1 cellular context compared by ENCODE assay signal in the genomic region with DNA sequence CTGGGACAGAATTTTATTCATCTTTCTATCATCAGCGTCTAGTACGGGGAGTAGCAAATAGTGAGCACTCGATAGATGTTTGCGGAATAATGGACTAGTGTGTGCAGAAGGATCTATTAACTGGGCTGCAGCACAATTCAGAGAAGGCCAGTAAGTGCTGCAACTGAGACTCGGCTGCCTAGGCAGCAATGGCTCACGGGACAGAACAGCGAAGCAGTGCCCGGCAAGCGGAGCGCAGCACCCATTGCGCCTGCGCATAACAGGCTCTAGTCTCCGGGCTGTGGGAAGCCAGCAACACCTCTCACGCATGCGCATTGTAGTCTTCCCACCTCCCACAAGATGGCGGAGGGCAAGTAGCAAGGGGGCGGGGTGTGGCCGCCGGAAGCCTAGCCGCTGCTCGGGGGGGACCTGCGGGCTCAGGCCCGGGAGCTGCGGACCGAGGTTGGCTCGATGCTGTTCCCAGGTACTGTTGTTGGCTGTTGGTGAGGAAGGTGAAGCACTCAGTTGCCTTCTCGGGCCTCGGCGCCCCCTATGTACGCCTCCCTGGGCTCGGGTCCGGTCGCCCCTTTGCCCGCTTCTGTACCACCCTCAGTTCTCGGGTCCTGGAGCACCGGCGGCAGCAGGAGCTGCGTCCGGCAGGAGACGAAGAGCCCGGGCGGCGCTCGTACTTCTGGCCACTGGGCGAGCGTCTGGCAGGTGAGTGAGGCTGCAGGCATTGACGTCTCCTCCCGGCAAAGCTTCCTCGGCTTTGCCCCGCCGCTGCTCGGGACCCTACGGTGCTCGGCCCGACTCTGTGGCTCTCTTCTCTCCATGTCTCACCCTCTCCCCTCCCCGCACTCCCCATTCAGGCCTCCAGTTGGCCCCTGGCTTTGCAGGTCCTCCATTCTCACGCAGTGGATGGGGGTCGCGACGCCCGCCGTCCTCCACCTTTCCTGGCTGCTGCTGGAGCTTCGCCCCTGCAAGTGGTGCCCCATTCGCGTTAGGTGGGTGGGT.
TF ChIP-seq lines count a peak whose summit lies in the region.

No MANE protein-coding gene starts in this region.

TF ChIP-seq in HepG2, 621 proteins besides CTCF, POLR2A, EP300 and RAD21 (continued from another document and continues in another):
- TF ChIP-seq, protein P1, sequence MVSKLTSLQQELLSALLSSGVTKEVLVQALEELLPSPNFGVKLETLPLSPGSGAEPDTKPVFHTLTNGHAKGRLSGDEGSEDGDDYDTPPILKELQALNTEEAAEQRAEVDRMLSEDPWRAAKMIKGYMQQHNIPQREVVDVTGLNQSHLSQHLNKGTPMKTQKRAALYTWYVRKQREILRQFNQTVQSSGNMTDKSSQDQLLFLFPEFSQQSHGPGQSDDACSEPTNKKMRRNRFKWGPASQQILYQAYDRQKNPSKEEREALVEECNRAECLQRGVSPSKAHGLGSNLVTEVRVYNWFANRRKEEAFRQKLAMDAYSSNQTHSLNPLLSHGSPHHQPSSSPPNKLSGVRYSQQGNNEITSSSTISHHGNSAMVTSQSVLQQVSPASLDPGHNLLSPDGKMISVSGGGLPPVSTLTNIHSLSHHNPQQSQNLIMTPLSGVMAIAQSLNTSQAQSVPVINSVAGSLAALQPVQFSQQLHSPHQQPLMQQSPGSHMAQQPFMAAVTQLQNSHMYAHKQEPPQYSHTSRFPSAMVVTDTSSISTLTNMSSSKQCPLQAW (CRISPR knock-in tag; IDR thresholded peaks at IDR 0.05), result peak; percentile 77; the same call in 1 of the 2 replicates
- TF ChIP-seq ZNF329 (CRISPR knock-in tag; IDR thresholded peaks at IDR 0.05; ENCODE audit: low read depth) (no peak), FOXK1 (CRISPR knock-in tag; IDR thresholded peaks at IDR 0.05; ENCODE audit: borderline replicate concordance, low read depth) (peak; percentile 71; the same call in 1 of the 2 replicates), ZNF605 (CRISPR knock-in tag; IDR thresholded peaks at IDR 0.05) (peak; percentile 83), POLR2G (IDR thresholded peaks at IDR 0.05; ENCODE audit: low read depth, low read length) (peak; percentile 96), ZNF83 (CRISPR knock-in tag; IDR thresholded peaks at IDR 0.05; ENCODE audit: borderline replicate concordance) (no peak), ZNF879 (CRISPR knock-in tag; IDR thresholded peaks at IDR 0.05) (peak; percentile 32; the same call in 1 of the 2 replicates), HNRNPLL (IDR thresholded peaks at IDR 0.05; ENCODE audit: low read depth, low read length, poor library complexity, severe bottlenecking) (peak; percentile 70), ZNF614 (CRISPR knock-in tag; IDR thresholded peaks at IDR 0.05; ENCODE audit: borderline replicate concordance) (peak; percentile 52; the same call in 1 of the 2 replicates), ZSCAN31 (CRISPR knock-in tag; IDR thresholded peaks at IDR 0.05; ENCODE audit: low read depth) (peak; percentile 93), MZF1 (CRISPR knock-in tag; IDR thresholded peaks at IDR 0.05; ENCODE audit: borderline replicate concordance) (no peak), HNRNPL (IDR thresholded peaks at IDR 0.05; ENCODE audit: low read depth, low read length) (peak; percentile 83), ZSCAN25 (CRISPR knock-in tag; IDR thresholded peaks at IDR 0.05) (peak; percentile 76; the same call in 1 of the 2 replicates), THAP11 (CRISPR knock-in tag; IDR thresholded peaks at IDR 0.05) (peak; percentile 81), SRSF1 (optimal IDR thresholded peaks at IDR 0.05; ENCODE audit: low read depth, low read length) (peak; percentile 30), PHF20 (CRISPR knock-in tag; IDR thresholded peaks at IDR 0.05) (peak; percentile 79; the same call in 1 of the 2 replicates), PHB2 (IDR thresholded peaks at IDR 0.05; ENCODE audit: partially characterized antibody) (no peak), SRSF9 (IDR thresholded peaks at IDR 0.05; ENCODE audit: borderline replicate concordance, insufficient read depth, low read depth, low read length, poor library complexity, severe bottlenecking) (no peak), TARDBP (CRISPR knock-in tag; IDR thresholded peaks at IDR 0.05) (peak; percentile 46; the same call in 1 of the 2 replicates), ZNF747 (CRISPR knock-in tag; IDR thresholded peaks at IDR 0.05; ENCODE audit: borderline replicate concordance) (peak; percentile 64; the same call in 1 of the 2 replicates), SMAD1 (CRISPR knock-in tag; IDR thresholded peaks at IDR 0.05; ENCODE audit: borderline replicate concordance, low read depth) (no peak), NR2F1 (CRISPR knock-in tag; IDR thresholded peaks at IDR 0.05) (no peak)
- TF ChIP-seq, protein P2, sequence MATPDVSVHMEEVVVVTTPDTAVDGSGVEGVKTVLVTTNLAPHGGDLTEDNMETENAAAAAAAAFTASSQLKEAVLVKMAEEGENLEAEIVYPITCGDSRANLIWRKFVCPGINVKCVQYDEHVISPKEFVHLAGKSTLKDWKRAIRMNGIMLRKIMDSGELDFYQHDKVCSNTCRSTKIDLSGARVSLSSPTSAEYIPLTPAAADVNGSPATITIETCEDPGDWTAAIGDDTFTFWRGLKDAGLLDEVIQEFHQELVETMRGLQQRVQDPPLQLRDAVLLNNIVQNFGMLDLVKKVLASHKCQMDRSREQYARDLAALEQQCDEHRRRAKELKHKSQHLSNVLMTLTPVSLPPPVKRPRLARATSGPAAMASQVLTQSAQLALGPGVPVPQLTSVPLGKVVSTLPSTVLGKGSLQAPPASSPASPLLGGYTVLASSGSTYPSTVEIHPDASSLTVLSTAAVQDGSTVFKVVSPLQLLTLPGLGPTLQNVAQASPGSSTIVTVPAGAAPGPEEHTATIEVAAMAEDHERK (CRISPR knock-in tag; IDR thresholded peaks at IDR 0.05; ENCODE audit: low read depth), result no peak
- TF ChIP-seq, protein P3, sequence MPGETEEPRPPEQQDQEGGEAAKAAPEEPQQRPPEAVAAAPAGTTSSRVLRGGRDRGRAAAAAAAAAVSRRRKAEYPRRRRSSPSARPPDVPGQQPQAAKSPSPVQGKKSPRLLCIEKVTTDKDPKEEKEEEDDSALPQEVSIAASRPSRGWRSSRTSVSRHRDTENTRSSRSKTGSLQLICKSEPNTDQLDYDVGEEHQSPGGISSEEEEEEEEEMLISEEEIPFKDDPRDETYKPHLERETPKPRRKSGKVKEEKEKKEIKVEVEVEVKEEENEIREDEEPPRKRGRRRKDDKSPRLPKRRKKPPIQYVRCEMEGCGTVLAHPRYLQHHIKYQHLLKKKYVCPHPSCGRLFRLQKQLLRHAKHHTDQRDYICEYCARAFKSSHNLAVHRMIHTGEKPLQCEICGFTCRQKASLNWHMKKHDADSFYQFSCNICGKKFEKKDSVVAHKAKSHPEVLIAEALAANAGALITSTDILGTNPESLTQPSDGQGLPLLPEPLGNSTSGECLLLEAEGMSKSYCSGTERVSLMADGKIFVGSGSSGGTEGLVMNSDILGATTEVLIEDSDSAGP (CRISPR knock-in tag; IDR thresholded peaks at IDR 0.05; ENCODE audit: borderline replicate concordance), result peak; percentile 83; the same call in 1 of the 2 replicates
- TF ChIP-seq, protein P4, sequence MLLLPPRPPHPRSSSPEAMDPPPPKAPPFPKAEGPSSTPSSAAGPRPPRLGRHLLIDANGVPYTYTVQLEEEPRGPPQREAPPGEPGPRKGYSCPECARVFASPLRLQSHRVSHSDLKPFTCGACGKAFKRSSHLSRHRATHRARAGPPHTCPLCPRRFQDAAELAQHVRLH (CRISPR knock-in tag; IDR thresholded peaks at IDR 0.05; ENCODE audit: borderline replicate concordance, low read depth), result no peak; the same call in 1 of the 2 replicates
- TF ChIP-seq, protein P5, sequence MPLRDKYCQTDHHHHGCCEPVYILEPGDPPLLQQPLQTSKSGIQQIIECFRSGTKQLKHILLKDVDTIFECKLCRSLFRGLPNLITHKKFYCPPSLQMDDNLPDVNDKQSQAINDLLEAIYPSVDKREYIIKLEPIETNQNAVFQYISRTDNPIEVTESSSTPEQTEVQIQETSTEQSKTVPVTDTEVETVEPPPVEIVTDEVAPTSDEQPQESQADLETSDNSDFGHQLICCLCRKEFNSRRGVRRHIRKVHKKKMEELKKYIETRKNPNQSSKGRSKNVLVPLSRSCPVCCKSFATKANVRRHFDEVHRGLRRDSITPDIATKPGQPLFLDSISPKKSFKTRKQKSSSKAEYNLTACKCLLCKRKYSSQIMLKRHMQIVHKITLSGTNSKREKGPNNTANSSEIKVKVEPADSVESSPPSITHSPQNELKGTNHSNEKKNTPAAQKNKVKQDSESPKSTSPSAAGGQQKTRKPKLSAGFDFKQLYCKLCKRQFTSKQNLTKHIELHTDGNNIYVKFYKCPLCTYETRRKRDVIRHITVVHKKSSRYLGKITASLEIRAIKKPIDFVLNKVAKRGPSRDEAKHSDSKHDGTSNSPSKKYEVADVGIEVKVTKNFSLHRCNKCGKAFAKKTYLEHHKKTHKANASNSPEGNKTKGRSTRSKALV (CRISPR knock-in tag; IDR thresholded peaks at IDR 0.05), result no peak
- TF ChIP-seq, protein P6, sequence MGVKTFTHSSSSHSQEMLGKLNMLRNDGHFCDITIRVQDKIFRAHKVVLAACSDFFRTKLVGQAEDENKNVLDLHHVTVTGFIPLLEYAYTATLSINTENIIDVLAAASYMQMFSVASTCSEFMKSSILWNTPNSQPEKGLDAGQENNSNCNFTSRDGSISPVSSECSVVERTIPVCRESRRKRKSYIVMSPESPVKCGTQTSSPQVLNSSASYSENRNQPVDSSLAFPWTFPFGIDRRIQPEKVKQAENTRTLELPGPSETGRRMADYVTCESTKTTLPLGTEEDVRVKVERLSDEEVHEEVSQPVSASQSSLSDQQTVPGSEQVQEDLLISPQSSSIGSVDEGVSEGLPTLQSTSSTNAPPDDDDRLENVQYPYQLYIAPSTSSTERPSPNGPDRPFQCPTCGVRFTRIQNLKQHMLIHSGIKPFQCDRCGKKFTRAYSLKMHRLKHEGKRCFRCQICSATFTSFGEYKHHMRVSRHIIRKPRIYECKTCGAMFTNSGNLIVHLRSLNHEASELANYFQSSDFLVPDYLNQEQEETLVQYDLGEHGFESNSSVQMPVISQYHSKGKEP (CRISPR knock-in tag; IDR thresholded peaks at IDR 0.05), result no peak
- TF ChIP-seq, protein P7, sequence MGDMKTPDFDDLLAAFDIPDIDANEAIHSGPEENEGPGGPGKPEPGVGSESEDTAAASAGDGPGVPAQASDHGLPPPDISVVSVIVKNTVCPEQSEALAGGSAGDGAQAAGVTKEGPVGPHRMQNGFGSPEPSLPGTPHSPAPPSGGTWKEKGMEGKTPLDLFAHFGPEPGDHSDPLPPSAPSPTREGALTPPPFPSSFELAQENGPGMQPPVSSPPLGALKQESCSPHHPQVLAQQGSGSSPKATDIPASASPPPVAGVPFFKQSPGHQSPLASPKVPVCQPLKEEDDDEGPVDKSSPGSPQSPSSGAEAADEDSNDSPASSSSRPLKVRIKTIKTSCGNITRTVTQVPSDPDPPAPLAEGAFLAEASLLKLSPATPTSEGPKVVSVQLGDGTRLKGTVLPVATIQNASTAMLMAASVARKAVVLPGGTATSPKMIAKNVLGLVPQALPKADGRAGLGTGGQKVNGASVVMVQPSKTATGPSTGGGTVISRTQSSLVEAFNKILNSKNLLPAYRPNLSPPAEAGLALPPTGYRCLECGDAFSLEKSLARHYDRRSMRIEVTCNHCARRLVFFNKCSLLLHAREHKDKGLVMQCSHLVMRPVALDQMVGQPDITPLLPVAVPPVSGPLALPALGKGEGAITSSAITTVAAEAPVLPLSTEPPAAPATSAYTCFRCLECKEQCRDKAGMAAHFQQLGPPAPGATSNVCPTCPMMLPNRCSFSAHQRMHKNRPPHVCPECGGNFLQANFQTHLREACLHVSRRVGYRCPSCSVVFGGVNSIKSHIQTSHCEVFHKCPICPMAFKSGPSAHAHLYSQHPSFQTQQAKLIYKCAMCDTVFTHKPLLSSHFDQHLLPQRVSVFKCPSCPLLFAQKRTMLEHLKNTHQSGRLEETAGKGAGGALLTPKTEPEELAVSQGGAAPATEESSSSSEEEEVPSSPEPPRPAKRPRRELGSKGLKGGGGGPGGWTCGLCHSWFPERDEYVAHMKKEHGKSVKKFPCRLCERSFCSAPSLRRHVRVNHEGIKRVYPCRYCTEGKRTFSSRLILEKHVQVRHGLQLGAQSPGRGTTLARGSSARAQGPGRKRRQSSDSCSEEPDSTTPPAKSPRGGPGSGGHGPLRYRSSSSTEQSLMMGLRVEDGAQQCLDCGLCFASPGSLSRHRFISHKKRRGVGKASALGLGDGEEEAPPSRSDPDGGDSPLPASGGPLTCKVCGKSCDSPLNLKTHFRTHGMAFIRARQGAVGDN (CRISPR knock-in tag; IDR thresholded peaks at IDR 0.05), result peak; percentile 96
- TF ChIP-seq, protein P8, sequence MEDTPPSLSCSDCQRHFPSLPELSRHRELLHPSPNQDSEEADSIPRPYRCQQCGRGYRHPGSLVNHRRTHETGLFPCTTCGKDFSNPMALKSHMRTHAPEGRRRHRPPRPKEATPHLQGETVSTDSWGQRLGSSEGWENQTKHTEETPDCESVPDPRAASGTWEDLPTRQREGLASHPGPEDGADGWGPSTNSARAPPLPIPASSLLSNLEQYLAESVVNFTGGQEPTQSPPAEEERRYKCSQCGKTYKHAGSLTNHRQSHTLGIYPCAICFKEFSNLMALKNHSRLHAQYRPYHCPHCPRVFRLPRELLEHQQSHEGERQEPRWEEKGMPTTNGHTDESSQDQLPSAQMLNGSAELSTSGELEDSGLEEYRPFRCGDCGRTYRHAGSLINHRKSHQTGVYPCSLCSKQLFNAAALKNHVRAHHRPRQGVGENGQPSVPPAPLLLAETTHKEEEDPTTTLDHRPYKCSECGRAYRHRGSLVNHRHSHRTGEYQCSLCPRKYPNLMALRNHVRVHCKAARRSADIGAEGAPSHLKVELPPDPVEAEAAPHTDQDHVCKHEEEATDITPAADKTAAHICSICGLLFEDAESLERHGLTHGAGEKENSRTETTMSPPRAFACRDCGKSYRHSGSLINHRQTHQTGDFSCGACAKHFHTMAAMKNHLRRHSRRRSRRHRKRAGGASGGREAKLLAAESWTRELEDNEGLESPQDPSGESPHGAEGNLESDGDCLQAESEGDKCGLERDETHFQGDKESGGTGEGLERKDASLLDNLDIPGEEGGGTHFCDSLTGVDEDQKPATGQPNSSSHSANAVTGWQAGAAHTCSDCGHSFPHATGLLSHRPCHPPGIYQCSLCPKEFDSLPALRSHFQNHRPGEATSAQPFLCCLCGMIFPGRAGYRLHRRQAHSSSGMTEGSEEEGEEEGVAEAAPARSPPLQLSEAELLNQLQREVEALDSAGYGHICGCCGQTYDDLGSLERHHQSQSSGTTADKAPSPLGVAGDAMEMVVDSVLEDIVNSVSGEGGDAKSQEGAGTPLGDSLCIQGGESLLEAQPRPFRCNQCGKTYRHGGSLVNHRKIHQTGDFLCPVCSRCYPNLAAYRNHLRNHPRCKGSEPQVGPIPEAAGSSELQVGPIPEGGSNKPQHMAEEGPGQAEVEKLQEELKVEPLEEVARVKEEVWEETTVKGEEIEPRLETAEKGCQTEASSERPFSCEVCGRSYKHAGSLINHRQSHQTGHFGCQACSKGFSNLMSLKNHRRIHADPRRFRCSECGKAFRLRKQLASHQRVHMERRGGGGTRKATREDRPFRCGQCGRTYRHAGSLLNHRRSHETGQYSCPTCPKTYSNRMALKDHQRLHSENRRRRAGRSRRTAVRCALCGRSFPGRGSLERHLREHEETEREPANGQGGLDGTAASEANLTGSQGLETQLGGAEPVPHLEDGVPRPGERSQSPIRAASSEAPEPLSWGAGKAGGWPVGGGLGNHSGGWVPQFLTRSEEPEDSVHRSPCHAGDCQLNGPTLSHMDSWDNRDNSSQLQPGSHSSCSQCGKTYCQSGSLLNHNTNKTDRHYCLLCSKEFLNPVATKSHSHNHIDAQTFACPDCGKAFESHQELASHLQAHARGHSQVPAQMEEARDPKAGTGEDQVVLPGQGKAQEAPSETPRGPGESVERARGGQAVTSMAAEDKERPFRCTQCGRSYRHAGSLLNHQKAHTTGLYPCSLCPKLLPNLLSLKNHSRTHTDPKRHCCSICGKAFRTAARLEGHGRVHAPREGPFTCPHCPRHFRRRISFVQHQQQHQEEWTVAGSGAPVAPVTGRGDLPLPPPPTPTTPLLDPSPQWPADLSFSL (CRISPR knock-in tag; IDR thresholded peaks at IDR 0.05), result no peak
- TF ChIP-seq, protein P9, sequence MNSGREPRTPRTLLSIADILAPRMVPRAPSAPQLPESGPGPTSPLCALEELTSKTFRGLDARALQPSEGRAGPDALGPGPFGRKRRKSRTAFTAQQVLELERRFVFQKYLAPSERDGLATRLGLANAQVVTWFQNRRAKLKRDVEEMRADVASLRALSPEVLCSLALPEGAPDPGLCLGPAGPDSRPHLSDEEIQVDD (CRISPR knock-in tag; IDR thresholded peaks at IDR 0.05; ENCODE audit: borderline replicate concordance), result no peak; the same call in 1 of the 2 replicates
